1 cellular context compared by ENCODE assay signal in genomic region chr10:4294996-4295792, GRCh38.
TF ChIP-seq lines count a peak whose summit lies in the region.

No MANE protein-coding gene starts in this region.

TF ChIP-seq in IMR-90, 13 proteins besides CTCF, POLR2A, EP300 and RAD21:
- TF ChIP-seq CEBPB (IDR thresholded peaks at IDR 0.05; ENCODE audit: low read depth, low read length) (peak; percentile 33; the same call in 1 of the 2 replicates), MAFK (IDR thresholded peaks at IDR 0.05; ENCODE audit: low read depth, low read length) (no peak)
TF ChIP-seq in IMR-90: peak in this region for 1.
